ENCODE assay signal across 1 cellular context in the genomic region with DNA sequence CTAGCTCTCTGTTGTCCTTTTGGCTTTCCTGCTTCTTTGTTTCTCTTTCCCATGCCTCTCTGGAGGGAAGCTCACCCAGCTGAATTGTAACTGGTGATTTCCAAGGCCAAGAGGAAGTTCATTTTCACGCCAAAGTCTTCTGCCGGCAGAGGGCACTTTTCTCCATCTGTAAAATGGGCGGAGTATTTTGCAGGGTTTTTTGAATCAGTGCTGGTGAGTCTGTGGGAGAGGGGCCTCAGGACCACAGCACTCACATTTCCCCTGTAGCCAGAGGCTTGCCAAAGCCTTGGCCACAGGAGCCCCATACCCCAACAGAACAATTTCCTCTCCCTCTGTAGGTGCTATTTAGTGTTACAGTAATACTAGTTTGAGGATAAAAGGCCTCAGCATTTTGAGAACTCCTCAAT.
A peak's percentile ranks its signal among the peaks of the same experiment; 100 is the strongest.
TF ChIP-seq lines count a peak whose summit lies in the region.

No MANE protein-coding gene starts in this region.

TF ChIP-seq in GM12878, 131 proteins besides CTCF, POLR2A, EP300 and RAD21 (continued from another document):
- TF ChIP-seq, protein P1, sequence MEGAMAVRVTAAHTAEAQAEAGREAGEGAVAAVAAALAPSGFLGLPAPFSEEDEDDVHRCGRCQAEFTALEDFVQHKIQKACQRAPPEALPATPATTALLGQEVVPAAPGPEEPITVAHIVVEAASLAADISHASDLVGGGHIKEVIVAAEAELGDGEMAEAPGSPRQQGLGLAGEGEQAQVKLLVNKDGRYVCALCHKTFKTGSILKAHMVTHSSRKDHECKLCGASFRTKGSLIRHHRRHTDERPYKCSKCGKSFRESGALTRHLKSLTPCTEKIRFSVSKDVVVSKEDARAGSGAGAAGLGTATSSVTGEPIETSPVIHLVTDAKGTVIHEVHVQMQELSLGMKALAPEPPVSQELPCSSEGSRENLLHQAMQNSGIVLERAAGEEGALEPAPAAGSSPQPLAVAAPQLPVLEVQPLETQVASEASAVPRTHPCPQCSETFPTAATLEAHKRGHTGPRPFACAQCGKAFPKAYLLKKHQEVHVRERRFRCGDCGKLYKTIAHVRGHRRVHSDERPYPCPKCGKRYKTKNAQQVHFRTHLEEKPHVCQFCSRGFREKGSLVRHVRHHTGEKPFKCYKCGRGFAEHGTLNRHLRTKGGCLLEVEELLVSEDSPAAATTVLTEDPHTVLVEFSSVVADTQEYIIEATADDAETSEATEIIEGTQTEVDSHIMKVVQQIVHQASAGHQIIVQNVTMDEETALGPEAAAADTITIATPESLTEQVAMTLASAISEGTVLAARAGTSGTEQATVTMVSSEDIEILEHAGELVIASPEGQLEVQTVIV (IDR thresholded peaks at IDR 0.05; ENCODE audit: borderline replicate concordance, partially characterized antibody) = no peak
- TF ChIP-seq RUNX3 (IDR thresholded peaks at IDR 0.05; ENCODE audit: low read length) = 0 out of 2 replicates have a peak, but pooled peaks have one; percentile 11
- TF ChIP-seq, protein P2, sequence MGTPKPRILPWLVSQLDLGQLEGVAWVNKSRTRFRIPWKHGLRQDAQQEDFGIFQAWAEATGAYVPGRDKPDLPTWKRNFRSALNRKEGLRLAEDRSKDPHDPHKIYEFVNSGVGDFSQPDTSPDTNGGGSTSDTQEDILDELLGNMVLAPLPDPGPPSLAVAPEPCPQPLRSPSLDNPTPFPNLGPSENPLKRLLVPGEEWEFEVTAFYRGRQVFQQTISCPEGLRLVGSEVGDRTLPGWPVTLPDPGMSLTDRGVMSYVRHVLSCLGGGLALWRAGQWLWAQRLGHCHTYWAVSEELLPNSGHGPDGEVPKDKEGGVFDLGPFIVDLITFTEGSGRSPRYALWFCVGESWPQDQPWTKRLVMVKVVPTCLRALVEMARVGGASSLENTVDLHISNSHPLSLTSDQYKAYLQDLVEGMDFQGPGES (IDR thresholded peaks at IDR 0.05) = no peak
- no peak for TF ChIP-seq POLR2AphosphoS2 (IDR thresholded peaks at IDR 0.05; ENCODE audit: low read depth, low read length)
- TF ChIP-seq YY1 (IDR thresholded peaks at IDR 0.05; ENCODE audit: low read depth, low read length) = 0 out of 2 replicates have a peak, but pooled peaks have one; percentile 16
- TF ChIP-seq CHD4 (IDR thresholded peaks at IDR 0.05) = no peak
- TF ChIP-seq IRF4 (IDR thresholded peaks at IDR 0.05; ENCODE audit: low read depth, low read length) = 0 out of 2 replicates have a peak, but pooled peaks have one; percentile 10
- no peak for TF ChIP-seq PAX5 (IDR thresholded peaks at IDR 0.05; ENCODE audit: borderline replicate concordance, low read depth, low read length)
- TF ChIP-seq HDAC6 (IDR thresholded peaks at IDR 0.05; ENCODE audit: unreplicated experiment) = no peak
- TF ChIP-seq MEF2B (IDR thresholded peaks at IDR 0.05; ENCODE audit: partially characterized antibody, poor library complexity, severe bottlenecking) = no peak
- no peak for TF ChIP-seq DPF2 (IDR thresholded peaks at IDR 0.05)
- no peak for TF ChIP-seq JUNB (IDR thresholded peaks at IDR 0.05)
- TF ChIP-seq CREB1 (IDR thresholded peaks at IDR 0.05; ENCODE audit: low read depth) = no peak
- TF ChIP-seq SRF (IDR thresholded peaks at IDR 0.05; ENCODE audit: low read depth in 2 of 2, low read length in 2 of 2) = no peak
- no peak for TF ChIP-seq FOXM1 (IDR thresholded peaks at IDR 0.05; ENCODE audit: low read depth, low read length)
- TF ChIP-seq GABPA (IDR thresholded peaks at IDR 0.05; ENCODE audit: low read depth) = no peak
- TF ChIP-seq ZNF217 (IDR thresholded peaks at IDR 0.05) = peak; percentile 44; the same call in 1 of the 2 replicates
- TF ChIP-seq HDGF (IDR thresholded peaks at IDR 0.05) = no peak
- no peak for TF ChIP-seq EGR1 (IDR thresholded peaks at IDR 0.05; ENCODE audit: borderline replicate concordance in 1 of 2, low read depth in 2 of 2, low read length in 2 of 2)
- peak; percentile 35; the same call in 1 of the 2 replicates for TF ChIP-seq RELB (IDR thresholded peaks at IDR 0.05; ENCODE audit: low read depth)
- TF ChIP-seq USF2 (IDR thresholded peaks at IDR 0.05; ENCODE audit: borderline replicate concordance, low read depth, low read length) = no peak
- TF ChIP-seq YBX1 (IDR thresholded peaks at IDR 0.05) = no peak
- no peak for TF ChIP-seq ASH2L (IDR thresholded peaks at IDR 0.05; ENCODE audit: borderline replicate concordance, low read depth)
- TF ChIP-seq NBN (IDR thresholded peaks at IDR 0.05) = 0 out of 2 replicates have a peak, but pooled peaks have one; percentile 37
- no peak for TF ChIP-seq CBX3 (IDR thresholded peaks at IDR 0.05; ENCODE audit: borderline replicate concordance, low read depth)
- no peak for TF ChIP-seq ZNF687 (IDR thresholded peaks at IDR 0.05)
- no peak for TF ChIP-seq SMAD5 (IDR thresholded peaks at IDR 0.05; ENCODE audit: low read depth)
- peak; percentile 45; the same call in 1 of the 2 replicates for TF ChIP-seq SPI1 (IDR thresholded peaks at IDR 0.05; ENCODE audit: borderline replicate concordance, insufficient read depth, low read depth, low read length)
- TF ChIP-seq KLF5 (IDR thresholded peaks at IDR 0.05; ENCODE audit: partially characterized antibody) = no peak
- no peak for TF ChIP-seq FOS (IDR thresholded peaks at IDR 0.05; ENCODE audit: borderline replicate concordance, extremely low read depth, insufficient read length)
- no peak for TF ChIP-seq SKIL (IDR thresholded peaks at IDR 0.05; ENCODE audit: low read depth, poor library complexity, severe bottlenecking)
- TF ChIP-seq IKZF1 (conservative IDR thresholded peaks at IDR 0.05) = 0 out of 2 replicates have a peak, but pooled peaks have one; percentile 6
- TF ChIP-seq ETV6 (conservative IDR thresholded peaks at IDR 0.05 in 1 of 2, IDR thresholded peaks at IDR 0.05 in 1 of 2; ENCODE audit: borderline replicate concordance in 1 of 2, low read depth in 1 of 2) = 0 out of 4 replicates have a peak, but pooled peaks of 1 of the 2 experiments have one; percentile 14
- TF ChIP-seq SMC3 (IDR thresholded peaks at IDR 0.05; ENCODE audit: borderline replicate concordance, low read length) = peak; percentile 65
- TF ChIP-seq SUZ12 (IDR thresholded peaks at IDR 0.05; ENCODE audit: unreplicated experiment) = no peak
- TF ChIP-seq PKNOX1 (IDR thresholded peaks at IDR 0.05) = no peak
- TF ChIP-seq CEBPZ (IDR thresholded peaks at IDR 0.05; ENCODE audit: low read depth, low read length) = no peak
- TF ChIP-seq SMARCA5 (IDR thresholded peaks at IDR 0.05) = peak; percentile 72; the same call in 1 of the 2 replicates
- no peak for TF ChIP-seq BCL11A (IDR thresholded peaks at IDR 0.05; ENCODE audit: low read depth, low read length)
- TF ChIP-seq, protein P3, sequence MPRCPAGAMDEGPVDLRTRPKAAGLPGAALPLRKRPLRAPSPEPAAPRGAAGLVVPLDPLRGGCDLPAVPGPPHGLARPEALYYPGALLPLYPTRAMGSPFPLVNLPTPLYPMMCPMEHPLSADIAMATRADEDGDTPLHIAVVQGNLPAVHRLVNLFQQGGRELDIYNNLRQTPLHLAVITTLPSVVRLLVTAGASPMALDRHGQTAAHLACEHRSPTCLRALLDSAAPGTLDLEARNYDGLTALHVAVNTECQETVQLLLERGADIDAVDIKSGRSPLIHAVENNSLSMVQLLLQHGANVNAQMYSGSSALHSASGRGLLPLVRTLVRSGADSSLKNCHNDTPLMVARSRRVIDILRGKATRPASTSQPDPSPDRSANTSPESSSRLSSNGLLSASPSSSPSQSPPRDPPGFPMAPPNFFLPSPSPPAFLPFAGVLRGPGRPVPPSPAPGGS (IDR thresholded peaks at IDR 0.05; ENCODE audit: borderline replicate concordance, insufficient read depth, low read depth, low read length, poor library complexity, severe bottlenecking) = no peak
TF ChIP-seq in GM12878: peak in this region for 11.
